19 cellular contexts compared by ENCODE assay signal in the genomic region with DNA sequence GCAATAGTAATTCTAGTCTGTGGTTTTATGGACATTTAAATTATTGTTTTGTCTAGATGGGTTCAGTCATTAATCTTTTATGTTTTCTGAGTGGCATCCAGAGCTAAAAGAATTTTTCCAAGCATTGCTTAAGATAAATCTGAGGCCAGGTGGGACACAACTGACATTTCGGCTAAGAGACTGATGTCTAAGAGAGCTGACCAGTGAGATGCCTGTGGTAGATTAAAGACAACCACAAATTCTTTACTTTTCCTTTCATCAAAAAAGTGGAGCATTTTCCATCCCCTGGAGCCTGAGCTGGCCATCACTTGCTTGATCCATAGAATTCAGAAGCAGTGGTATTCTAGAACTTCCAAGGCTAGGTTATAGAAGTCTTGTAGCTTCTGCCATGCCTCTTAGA.
"Had no signal": no experiment of that assay in that cellular context is flagged by ENCODE, and none has a peak within 500 bp of the region (broad histone marks: within the 10 kb centered on the region; RNA-seq: fewer than 3 reads in every experiment).

No MANE protein-coding gene starts in this region.

- DNase-seq: cortex of kidney; dorsolateral prefrontal cortex; effector CD8-positive, alpha-beta T cell; islet precursor cell; naive B cell; psoas muscle; stimulated activated CD4-positive, alpha-beta T cell treated with anti-CD3 and anti-CD28 coated beads, Interleukin-2, amount 100 ng/mL, for 24 hours; stimulated activated CD4-positive, alpha-beta T cell treated with anti-CD3 and anti-CD28 coated beads, Interleukin-4, amount 100 ng/mL, for 4 hours; stimulated activated naive B cell treated with anti-CD40 and anti-IgM and Interleukin-4, amounts not matched to agents 10 μg/mL and 1 μg/mL and 100 μg/mL, for 72 hours; stimulated activated naive CD8-positive, alpha-beta T cell treated with anti-CD3 and anti-CD28 coated beads, Interleukin-15, amount 100 ng/mL, for 72 hours; testis had no signal

- H3K27me3 ChIP-seq: neutrophil, testis, tibial nerve had no signal

- H3K4me1 ChIP-seq: psoas muscle, testis had no signal

- H3K4me3 ChIP-seq: dorsolateral prefrontal cortex, psoas muscle, skin epidermis, testis, tibial nerve had no signal

- ATAC-seq: esophagus mucosa; left lobe of liver; psoas muscle; sciatic nerve; stimulated activated naive B cell treated with anti-CD40 and anti-IgM and Interleukin-4, amounts not matched to agents 10 μg/mL and 1 μg/mL and 100 μg/mL, for 72 hours; stimulated activated naive CD8-positive, alpha-beta T cell treated with anti-CD3 and anti-CD28 coated beads, Interleukin-15, amount 100 ng/mL, for 72 hours had no signal

- H3K36me3 ChIP-seq: neutrophil, tibial nerve had no signal

- FAIRE-seq: endometrium, frontal cortex had no signal

- H3K27ac ChIP-seq: dorsolateral prefrontal cortex, neutrophil, psoas muscle, skin epidermis, testis, tibial nerve had no signal

- H3K9me3 ChIP-seq: neutrophil, psoas muscle, testis, tibial nerve had no signal
